12 cellular contexts compared by ENCODE assay signal in the genomic region with DNA sequence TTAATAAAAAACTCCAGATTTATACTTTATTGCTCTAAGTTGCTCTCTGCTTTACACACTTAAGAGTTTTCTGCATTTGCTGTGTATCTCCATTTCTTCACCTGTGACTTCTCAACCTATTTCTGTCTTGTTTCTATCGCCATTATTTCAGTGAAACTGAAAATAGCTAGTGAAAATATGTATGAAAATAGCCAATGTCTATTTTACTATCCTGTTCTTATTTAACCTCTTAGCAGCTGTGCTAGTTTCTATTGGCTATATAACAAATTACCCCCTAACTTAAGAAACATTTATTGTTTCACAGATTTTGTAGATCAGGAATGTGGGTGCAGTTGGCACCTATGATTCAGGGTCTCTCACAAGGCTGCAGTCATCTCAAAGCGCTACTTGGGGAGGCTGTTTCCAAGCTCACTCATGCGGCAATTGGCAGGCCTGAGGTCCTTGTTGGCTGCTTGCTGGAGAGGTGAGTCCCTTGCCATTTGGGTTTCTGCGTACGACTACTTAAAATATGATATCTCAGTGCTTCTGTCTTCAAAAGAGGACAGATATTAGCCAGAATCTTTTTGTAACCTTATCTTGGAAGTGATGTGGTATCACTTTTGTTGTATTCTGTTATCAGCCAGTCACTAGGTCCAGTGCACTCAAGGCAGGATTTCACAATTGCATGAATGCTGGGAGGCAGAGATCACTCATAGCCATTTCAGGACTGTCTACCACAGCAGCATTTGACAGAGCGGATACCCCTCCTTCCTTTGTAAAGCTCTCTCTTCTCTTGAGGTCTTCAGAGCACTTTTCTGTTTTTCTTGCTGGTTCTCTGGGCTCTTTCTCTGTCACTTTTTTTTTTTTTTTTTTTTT. TPM values are rescaled to one million over a fixed set of nuclear protein-coding genes. Genes with fewer than 3 reads are reported as not detected.
DNase-seq lines count a peak whose midpoint lies in the region; ATAC-seq, FAIRE-seq and TF ChIP-seq lines count a peak whose summit lies in the region.
"Had no signal": no experiment of that assay in that cellular context is flagged by ENCODE, and none has a peak within 500 bp of the region (broad histone marks: within the 10 kb centered on the region; RNA-seq: fewer than 3 reads in every experiment).

No MANE protein-coding gene starts in this region.

- H3K79me2 ChIP-seq in parathyroid adenoma, result peaks cover 28% of the 10 kb centered on the region

- TF ChIP-seq CTCF in ascending aorta (IDR thresholded peaks at IDR 0.05), result no peak
- TF ChIP-seq CTCF in parathyroid adenoma (IDR thresholded peaks at IDR 0.05), result no peak
- TF ChIP-seq CTCF in D721Med (IDR thresholded peaks at IDR 0.05; ENCODE audit: insufficient read depth, missing control alignments), result no peak

- no peaks in the 10 kb centered on the region for H3K9me3 ChIP-seq in ascending aorta
- H3K9me3 ChIP-seq in parathyroid adenoma (ENCODE audit: control insufficient read depth, low read length), result no peaks in the 10 kb centered on the region

- H3K4me3 ChIP-seq in ascending aorta (no peak overlapping the region), parathyroid adenoma (ENCODE audit: low read depth, low read length) (no peak overlapping the region)
- H3K4me3 ChIP-seq: dorsolateral prefrontal cortex had no signal

- no peak overlapping the region for H3K4me2 ChIP-seq in parathyroid adenoma (ENCODE audit: low read length)

- H3K27me3 ChIP-seq in ascending aorta (no peaks in the 10 kb centered on the region), parathyroid adenoma (ENCODE audit: control insufficient read depth, insufficient read depth, low read length) (no peaks in the 10 kb centered on the region)
- H3K27me3 ChIP-seq: dorsolateral prefrontal cortex had no signal

- H3K36me3 ChIP-seq in ascending aorta (peaks cover 0 to 6% of the 10 kb centered on the region in 2 donors), parathyroid adenoma (ENCODE audit: control insufficient read depth, insufficient read depth, low read length) (no peaks in the 10 kb centered on the region)

- H3K4me1 ChIP-seq in ascending aorta (peaks cover 0 to 9% of the 10 kb centered on the region in 2 donors), parathyroid adenoma (peaks cover 5% of the 10 kb centered on the region)

- H3K27ac ChIP-seq in ascending aorta (peak overlapping the region; percentile 31 to 63), parathyroid adenoma (peak overlapping the region; percentile 0)

- no peak overlapping the region for H2AFZ ChIP-seq in parathyroid adenoma

- no peak for DNase-seq in ascending aorta (ENCODE audit: low spot score in 2 of 2)
- no peak for DNase-seq in NCI-H82 treated with DMSO at 0.1 percent for 48 hours (lab: John Stamatoyannopoulos, UW; ENCODE audit: unreplicated experiment)
- DNase-seq in D721Med (ENCODE audit: insufficient read length, low spot score), result no peak
- no peak for DNase-seq in SIG-M5 treated with dmso at 0.1 percent for 504 hours (lab: John Stamatoyannopoulos, UW; ENCODE audit: unreplicated experiment)
- no peak for DNase-seq in COR-L47 (lab: John Stamatoyannopoulos, UW)
- DNase-seq: DMS79 treated with DMSO at 0.1 percent for 48 hours, NCI-H748 treated with DMSO at 0.1 percent for 48 hours, occipital lobe had no signal

- no peak overlapping the region for H3K9ac ChIP-seq in parathyroid adenoma

- peak; percentile 80 for ATAC-seq in GM19035 (IDR thresholded peaks at IDR 0.05; ENCODE audit: unreplicated experiment)
- peak; percentile 65 for ATAC-seq in HG02885 (IDR thresholded peaks at IDR 0.05; ENCODE audit: poor library complexity, unreplicated experiment)

- intact Hi-C loops in ascending aorta (cut with DNase I), result loop anchor here (5.0 kb wide), 1 partner anchor 599 kb away; no protein-coding TSS in a partner anchor

- FAIRE-seq in D721Med (lab: Jason Lieb, UNC), result no peak

RNA-seq across cellular contexts. Expression of a gene that starts 7.2 kb away (rescaled TPM):
- 41.4 TPM for total RNA-seq in ascending aorta

RNA-seq across cellular contexts. Expression of a gene that starts 48.8 kb away (rescaled TPM):
- 175 TPM for total RNA-seq in ascending aorta
